ENCODE assay signal across 1 cellular context in genomic region chr18:5890261-5890605, GRCh38.
TF ChIP-seq lines count a peak whose summit lies in the region.

No MANE protein-coding gene starts in this region.

TF ChIP-seq in GM23338, 12 proteins besides CTCF, POLR2A, EP300 and RAD21 (continued from another document):
- TF ChIP-seq ZNF462 (CRISPR knock-in tag; IDR thresholded peaks at IDR 0.05) (no peak), POLR2AphosphoS5 (IDR thresholded peaks at IDR 0.05; ENCODE audit: low read depth) (no peak), ZNF331 (CRISPR knock-in tag; IDR thresholded peaks at IDR 0.05; ENCODE audit: low read depth) (no peak), JUNB (IDR thresholded peaks at IDR 0.05; ENCODE audit: unreplicated experiment) (no peak), STAT1 (IDR thresholded peaks at IDR 0.05; ENCODE audit: unreplicated experiment) (no peak)
TF ChIP-seq in GM23338: peak in this region for 0.
